ENCODE assay signal across 14 cellular contexts in genomic region chr4:87949961-87950360, GRCh38. TPM values are rescaled to one million over a fixed set of nuclear protein-coding genes. Genes with fewer than 3 reads are reported as not detected.
DNase-seq lines count a peak whose midpoint lies in the region; ATAC-seq, FAIRE-seq and TF ChIP-seq lines count a peak whose summit lies in the region.
"Had no signal": no experiment of that assay in that cellular context is flagged by ENCODE, and none has a peak within 500 bp of the region (broad histone marks: within the 10 kb centered on the region; RNA-seq: fewer than 3 reads in every experiment).

No MANE protein-coding gene starts in this region.

- TF ChIP-seq CTCF in mammary epithelial cell (conservative IDR thresholded peaks at IDR 0.05 in 1 of 2, IDR thresholded peaks at IDR 0.05 in 1 of 2; ENCODE audit: extremely low read depth in 1 of 2, insufficient read depth in 1 of 2, low read depth in 1 of 2, low read length in 2 of 2) (no peak), HepG2 (CRISPR knock-in tag; IDR thresholded peaks at IDR 0.05) (no peak)

- no peak for TF ChIP-seq EP300 in Ishikawa (IDR thresholded peaks at IDR 0.05; ENCODE audit: borderline replicate concordance)
- no peak for TF ChIP-seq EP300 in HepG2 (IDR thresholded peaks at IDR 0.05; ENCODE audit: low read depth in 2 of 2, low read length in 2 of 2)
- no peak for TF ChIP-seq EP300 in HepG2 (CRISPR knock-in tag; IDR thresholded peaks at IDR 0.05; ENCODE audit: borderline replicate concordance)

- no peak overlapping the region for H3K4me2 ChIP-seq in mammary epithelial cell (ENCODE audit: insufficient read depth, low read depth, low read length)
- no peak overlapping the region for H3K4me2 ChIP-seq in HepG2 (ENCODE audit: low read depth, low read length)

- BruUV-seq in mammary epithelial cell (replicated peaks; lab: Mats Ljungman, UMichigan) (no TSS peak), HepG2 (replicated peaks; lab: Mats Ljungman, UMichigan) (no TSS peak)

- H3K36me3 ChIP-seq in mammary epithelial cell (ENCODE audit: insufficient read depth, low read length) (no peaks in the 10 kb centered on the region), HepG2 (replicated peaks in 1 of 2; ENCODE audit: control insufficient read depth in 1 of 2, insufficient read depth in 2 of 2, low read length in 2 of 2) (no peaks in the 10 kb centered on the region)
- H3K36me3 ChIP-seq: neutrophil had no signal

- no peaks in the 10 kb centered on the region for H4K20me1 ChIP-seq in mammary epithelial cell (ENCODE audit: insufficient read depth, low read length)
- no peaks in the 10 kb centered on the region for H4K20me1 ChIP-seq in HepG2 (ENCODE audit: insufficient read depth, low read length)

- H2AFZ ChIP-seq in mammary epithelial cell (ENCODE audit: low read depth, low read length), result peak overlapping the region; percentile 25
- no peak overlapping the region for H2AFZ ChIP-seq in HepG2 (ENCODE audit: low read length)

- ATAC-seq in HepG2, result no peak
- no peak for ATAC-seq in HG03175 (IDR thresholded peaks at IDR 0.05; ENCODE audit: unreplicated experiment)
- ATAC-seq in GM19328 (IDR thresholded peaks at IDR 0.05; ENCODE audit: unreplicated experiment), result no peak
- ATAC-seq: activated T-cell treated with anti-CD3 and anti-CD28 coated beads, Interleukin-2, amount 50 U/mL, for 72 hours had no signal

- dilution Hi-C loops in mammary epithelial cell (cut with HindIII; ENCODE audit: low sequenced_read_pairs), result no loop called here

- H3K9me3 ChIP-seq in mammary epithelial cell (replicated peaks; ENCODE audit: insufficient read depth, low read length) (no peaks in the 10 kb centered on the region), HepG2 (ENCODE audit: low read length) (no peaks in the 10 kb centered on the region)
- H3K9me3 ChIP-seq: neutrophil had no signal

- peaks cover 12% of the 10 kb centered on the region for H3K4me1 ChIP-seq in mammary epithelial cell (ENCODE audit: insufficient read depth, low read length)
- H3K4me1 ChIP-seq in HepG2 (ENCODE audit: insufficient read depth, low read length), result peaks cover 14% of the 10 kb centered on the region

- TF ChIP-seq RAD21 in Ishikawa (IDR thresholded peaks at IDR 0.05; ENCODE audit: low read depth) (no peak), HepG2 (CRISPR knock-in tag; IDR thresholded peaks at IDR 0.05) (no peak)

- no peak overlapping the region for H3K9ac ChIP-seq in mammary epithelial cell (ENCODE audit: insufficient read depth, low read length)
- no peak overlapping the region for H3K9ac ChIP-seq in HepG2 (ENCODE audit: insufficient read depth, low read depth, low read length)

- CTCF ChIA-PET in mammary epithelial cell (lab: Charles Lee; ENCODE audit: low non-redundant PET) (no interaction called here), HepG2 (lab: Yijun Ruan, JAX; ENCODE audit: low intra/inter-chr PET ratio, low total read pairs) (no interaction called here)

- no peak for TF ChIP-seq POLR2A in HepG2 (IDR thresholded peaks at IDR 0.05; ENCODE audit: insufficient read depth in 1 of 2, low read depth in 2 of 2, low read length in 2 of 2)

- peak; percentile 59 for DNase-seq in Daoy (ENCODE audit: low read depth)
- peak; percentile 52 for DNase-seq in mammary epithelial cell
- no peak for DNase-seq in HepG2 (ENCODE audit: low spot score)
- no peak for DNase-seq in SIG-M5 treated with dmso at 0.1 percent for 504 hours (lab: John Stamatoyannopoulos, UW; ENCODE audit: unreplicated experiment)
- DNase-seq in activated CD4-positive, alpha-beta T cell treated with anti-CD3 and anti-CD28 coated beads, Interleukin-2, amount 50 U/mL, for 48 hours, result no peak
- DNase-seq: activated T-cell treated with anti-CD3 and anti-CD28 coated beads, Interleukin-2, amount 50 U/mL, for 72 hours; CD4-positive, alpha-beta T cell; NCI-H187; stimulated activated CD4-positive, alpha-beta T cell treated with anti-CD3 and anti-CD28 coated beads, Interleukin-4, amount 100 ng/mL, for 4 hours had no signal

- 22% methylated on average over 1 of the region's 1 CpG for WGBS in mammary epithelial cell (ENCODE audit: low coverage, missing lambda C conversion rate)
- 89% methylated on average over 1 of the region's 1 CpG for WGBS in HepG2 (ENCODE audit: low lambda C conversion rate)

- in situ Hi-C loops in mammary epithelial cell (cut with MboI; ENCODE audit: low sequenced_read_pairs in 2 of 2) (loop anchor here in 1 of 2 donors (25.0 kb wide), 1 partner anchor 263 kb away; no protein-coding TSS in a partner anchor), HepG2 (cut with HindIII; ENCODE audit: extremely low pct_ligation_motif_present, low pct_unique_long_range_greater_than_20kb) (no loop called here)

- intact Hi-C loops in mammary epithelial cell (cut with micrococcal nuclease) (no loop called here), HepG2 (cut with micrococcal nuclease; ENCODE audit: unreplicated experiment) (loop anchor here (5.0 kb wide), 1 partner anchor 38 kb away; no protein-coding TSS in a partner anchor)

- POLR2A ChIA-PET in HepG2 (lab: Yijun Ruan, JAX), result no interaction called here

- H3K27me3 ChIP-seq in mammary epithelial cell (ENCODE audit: insufficient read depth, low read length) (no peaks in the 10 kb centered on the region), HepG2 (ENCODE audit: control insufficient read depth in 1 of 2, insufficient read depth in 2 of 2, low read length in 2 of 2) (no peaks in the 10 kb centered on the region)
- H3K27me3 ChIP-seq: neutrophil had no signal

- H3K27ac ChIP-seq in mammary epithelial cell (ENCODE audit: insufficient read depth, low read depth, low read length), result no peak overlapping the region
- H3K27ac ChIP-seq in HepG2 (ENCODE audit: extremely low read length, insufficient read depth, low read length), result no peak overlapping the region
- H3K27ac ChIP-seq: coronary artery, neutrophil had no signal

- FAIRE-seq in HepG2 (lab: Jason Lieb, UNC), result no peak

- H3K4me3 ChIP-seq in mammary epithelial cell (replicated peaks in 1 of 3; ENCODE audit: insufficient read depth in 1 of 3, low read depth in 2 of 3, low read length in 3 of 3) (no peak overlapping the region), HepG2 (replicated peaks in 1 of 3; ENCODE audit: insufficient read depth in 1 of 3, low read depth in 2 of 3, low read length in 3 of 3) (no peak overlapping the region)
- H3K4me3 ChIP-seq: coronary artery had no signal

- H3K79me2 ChIP-seq in mammary epithelial cell (ENCODE audit: insufficient read depth, low read length) (no peaks in the 10 kb centered on the region), HepG2 (ENCODE audit: insufficient read depth, low read length) (no peaks in the 10 kb centered on the region)

RNA-seq across cellular contexts. Expression of gene SPP1, which starts 25.6 kb away (rescaled TPM):
- 2.3 and 11.0 TPM in 2 replicates for total RNA-seq in Daoy (2014; rRNA removed; shearing (Covaris generic))
- 100 to 1,000 TPM in 1 of 2 donors, 1 to 10 TPM in 1; 1.3 to 157 TPM for total RNA-seq in mammary epithelial cell
- 1.3 TPM for polyA plus RNA-seq in mammary epithelial cell
- polyA minus RNA-seq in mammary epithelial cell, result not detected
- total RNA-seq in HepG2 (2016; rRNA removed; fragmentation: Illumina TruSeq; extraction: Trizol), result 418 and 788 TPM in 2 replicates
- 44.1 and 44.9 TPM in 2 replicates for total RNA-seq in HepG2 (2016; cell fraction: cytosol; rRNA removed; fragmentation: Illumina TruSeq; extraction: Trizol; ENCODE audit: low read depth)
- total RNA-seq in HepG2 (2016; cell fraction: insoluble cytoplasmic fraction; rRNA removed; fragmentation: Illumina TruSeq; extraction: Trizol), result 406 and 814 TPM in 2 replicates
- total RNA-seq in HepG2 (2016; cell fraction: membrane; rRNA removed; fragmentation: Illumina TruSeq; extraction: Trizol), result 68.4 and 71.3 TPM in 2 replicates
- total RNA-seq in HepG2 (2016; cell fraction: nucleus; rRNA removed; fragmentation: Illumina TruSeq; extraction: Trizol), result 642 and 705 TPM in 2 replicates
- polyA plus RNA-seq in HepG2 (2011; rRNA removed), result 258 and 682 TPM in 2 replicates
- 285 and 477 TPM in 2 replicates for polyA plus RNA-seq in HepG2 (2011; cell fraction: cytosol; rRNA removed)
- 82.2 and 146 TPM in 2 replicates for polyA plus RNA-seq in HepG2 (2011; cell fraction: nucleus; rRNA removed)
- 66.0 and 113 TPM in 2 replicates for polyA plus RNA-seq in HepG2 (2012)
- polyA plus RNA-seq in HepG2 (2016; cell fraction: cytosol; fragmentation: Illumina TruSeq; extraction: Trizol; ENCODE audit: low read depth), result 58.0 and 61.3 TPM in 2 replicates
- 480 and 506 TPM in 2 replicates for polyA plus RNA-seq in HepG2 (2016; cell fraction: insoluble cytoplasmic fraction; fragmentation: Illumina TruSeq; extraction: Trizol; ENCODE audit: low read depth)
- 68.7 and 70.1 TPM in 2 replicates for polyA plus RNA-seq in HepG2 (2016; cell fraction: membrane; fragmentation: Illumina TruSeq; extraction: Trizol; ENCODE audit: low read depth)
- 1,156 and 1,237 TPM in 2 replicates for polyA plus RNA-seq in HepG2 (2016; cell fraction: nucleus; fragmentation: Illumina TruSeq; extraction: Trizol; ENCODE audit: insufficient read depth, low read depth)
- 457 TPM in 1 of 2 replicates, not detected in the other for polyA minus RNA-seq in HepG2 (2011; rRNA and poly(A)+ RNA removed; ENCODE audit: low replicate concordance)
- polyA minus RNA-seq in HepG2 (2011; cell fraction: cytosol; rRNA and poly(A)+ RNA removed), result 146 and 227 TPM in 2 replicates
- polyA minus RNA-seq in HepG2 (2011; cell fraction: nucleus; rRNA and poly(A)+ RNA removed), result 50.8 and 72.7 TPM in 2 replicates
- total RNA-seq: CD4-positive, alpha-beta T cell had no signal

RNA-seq across cellular contexts. Expression of gene PKD2, which starts 57.5 kb away (rescaled TPM):
- total RNA-seq in Daoy (2014; rRNA removed; shearing (Covaris generic)), result 9.2 and 9.7 TPM in 2 replicates
- 10 to 100 TPM; 28.8 to 49.5 TPM for total RNA-seq in mammary epithelial cell
- 13.3 TPM for polyA plus RNA-seq in mammary epithelial cell
- polyA minus RNA-seq in mammary epithelial cell, result 30.9 TPM
- 4.6 and 9.1 TPM in 2 replicates for total RNA-seq in HepG2 (2016; rRNA removed; fragmentation: Illumina TruSeq; extraction: Trizol)
- total RNA-seq in HepG2 (2016; cell fraction: cytosol; rRNA removed; fragmentation: Illumina TruSeq; extraction: Trizol; ENCODE audit: low read depth), result 7.4 TPM in 2 replicates
- total RNA-seq in HepG2 (2016; cell fraction: insoluble cytoplasmic fraction; rRNA removed; fragmentation: Illumina TruSeq; extraction: Trizol), result 5.6 and 10.8 TPM in 2 replicates
- 3.7 and 5.3 TPM in 2 replicates for total RNA-seq in HepG2 (2016; cell fraction: membrane; rRNA removed; fragmentation: Illumina TruSeq; extraction: Trizol)
- 16.9 and 18.7 TPM in 2 replicates for total RNA-seq in HepG2 (2016; cell fraction: nucleus; rRNA removed; fragmentation: Illumina TruSeq; extraction: Trizol)
- 5.3 and 5.6 TPM in 2 replicates for polyA plus RNA-seq in HepG2 (2011; rRNA removed)
- polyA plus RNA-seq in HepG2 (2011; cell fraction: cytosol; rRNA removed), result 1.5 and 2.1 TPM in 2 replicates
- polyA plus RNA-seq in HepG2 (2011; cell fraction: nucleus; rRNA removed), result 10.9 and 16.0 TPM in 2 replicates
- polyA plus RNA-seq in HepG2 (2012), result 2.9 and 3.0 TPM in 2 replicates
- polyA plus RNA-seq in HepG2 (2016; cell fraction: cytosol; fragmentation: Illumina TruSeq; extraction: Trizol; ENCODE audit: low read depth), result 0.50 and 0.62 TPM in 2 replicates
- polyA plus RNA-seq in HepG2 (2016; cell fraction: insoluble cytoplasmic fraction; fragmentation: Illumina TruSeq; extraction: Trizol; ENCODE audit: low read depth), result 3.5 and 3.6 TPM in 2 replicates
- polyA plus RNA-seq in HepG2 (2016; cell fraction: membrane; fragmentation: Illumina TruSeq; extraction: Trizol; ENCODE audit: low read depth), result 1.1 and 1.4 TPM in 2 replicates
- polyA plus RNA-seq in HepG2 (2016; cell fraction: nucleus; fragmentation: Illumina TruSeq; extraction: Trizol; ENCODE audit: insufficient read depth, low read depth), result 28.6 and 32.6 TPM in 2 replicates
- polyA minus RNA-seq in HepG2 (2011; rRNA and poly(A)+ RNA removed; ENCODE audit: low replicate concordance), result 8.0 and 11.0 TPM in 2 replicates
- polyA minus RNA-seq in HepG2 (2011; cell fraction: cytosol; rRNA and poly(A)+ RNA removed), result 2.7 and 4.8 TPM in 2 replicates
- 24.5 and 25.1 TPM in 2 replicates for polyA minus RNA-seq in HepG2 (2011; cell fraction: nucleus; rRNA and poly(A)+ RNA removed)

Comparison
In these comparisons a context has a peak if more than half of its experiments do, and no peak if none do; other contexts are left out.
1. DNase-seq: peak in Daoy (single experiment) and mammary epithelial cell (single experiment); none in HepG2 (single experiment), SIG-M5 treated with dmso at 0.1 percent for 504 hours (single experiment) and activated CD4-positive, alpha-beta T cell treated with anti-CD3 and anti-CD28 coated beads, Interleukin-2, amount 50 U/mL, for 48 hours (0 of 2).